Comparison of ENCODE assay signal across 8 cellular contexts in the genomic region with DNA sequence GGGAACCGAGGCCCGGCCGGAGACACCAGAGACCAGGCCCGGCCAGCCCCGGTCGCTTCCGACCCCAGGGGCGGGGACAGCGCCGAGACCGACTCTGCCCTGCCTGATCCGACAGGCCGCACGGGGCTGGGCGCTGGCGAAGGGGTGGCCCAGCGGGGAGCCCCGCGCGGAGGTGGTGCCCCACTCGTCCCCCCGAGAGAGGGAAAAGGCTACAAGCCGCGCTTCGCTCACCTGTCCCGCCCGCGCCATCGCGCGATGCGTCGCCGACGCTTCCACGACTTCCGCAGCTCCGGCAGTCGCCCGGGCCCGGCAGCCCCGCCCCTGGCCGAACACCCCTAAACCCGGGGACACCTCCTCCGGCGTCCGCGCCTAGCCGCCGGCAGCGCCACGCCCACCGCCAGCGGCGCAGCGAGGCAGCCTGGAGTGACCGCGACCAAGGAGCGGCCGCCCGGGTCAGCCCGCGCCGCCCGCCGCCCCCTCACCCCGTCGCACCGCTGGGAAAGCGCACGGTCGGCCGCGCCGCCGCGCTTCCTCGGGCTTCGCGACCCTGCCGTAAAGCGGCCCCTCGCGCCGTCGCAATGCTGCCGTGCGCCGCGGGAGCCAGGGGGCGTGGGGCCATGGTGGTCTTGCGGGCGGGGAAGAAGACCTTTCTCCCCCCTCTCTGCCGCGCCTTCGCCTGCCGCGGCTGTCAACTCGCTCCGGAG. TPM values are rescaled to one million over a fixed set of nuclear protein-coding genes. Genes with fewer than 3 reads are reported as not detected.
DNase-seq lines count a peak whose midpoint lies in the region; ATAC-seq, FAIRE-seq and TF ChIP-seq lines count a peak whose summit lies in the region.

A gene with protein sequence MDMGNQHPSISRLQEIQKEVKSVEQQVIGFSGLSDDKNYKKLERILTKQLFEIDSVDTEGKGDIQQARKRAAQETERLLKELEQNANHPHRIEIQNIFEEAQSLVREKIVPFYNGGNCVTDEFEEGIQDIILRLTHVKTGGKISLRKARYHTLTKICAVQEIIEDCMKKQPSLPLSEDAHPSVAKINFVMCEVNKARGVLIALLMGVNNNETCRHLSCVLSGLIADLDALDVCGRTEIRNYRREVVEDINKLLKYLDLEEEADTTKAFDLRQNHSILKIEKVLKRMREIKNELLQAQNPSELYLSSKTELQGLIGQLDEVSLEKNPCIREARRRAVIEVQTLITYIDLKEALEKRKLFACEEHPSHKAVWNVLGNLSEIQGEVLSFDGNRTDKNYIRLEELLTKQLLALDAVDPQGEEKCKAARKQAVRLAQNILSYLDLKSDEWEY (minus strand): TSS at position 273 of the 704 bp plus-strand sequence. CDS start 1,493 bp downstream, outside the sequence.
A gene with protein sequence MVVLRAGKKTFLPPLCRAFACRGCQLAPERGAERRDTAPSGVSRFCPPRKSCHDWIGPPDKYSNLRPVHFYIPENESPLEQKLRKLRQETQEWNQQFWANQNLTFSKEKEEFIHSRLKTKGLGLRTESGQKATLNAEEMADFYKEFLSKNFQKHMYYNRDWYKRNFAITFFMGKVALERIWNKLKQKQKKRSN (plus strand): TSS at position 576 of the 704 bp plus-strand sequence. CDS start 42 bp downstream, at position 618.

- peaks cover 10% of the 10 kb centered on the region for H3K36me3 Mint-ChIP-seq in progenitor cell of endocrine pancreas (ENCODE audit: insufficient read depth)

- TF ChIP-seq POLR2A in GM12891 (IDR thresholded peaks at IDR 0.05; ENCODE audit: low read depth, low read length) (peak; percentile 69), adrenal gland (IDR thresholded peaks at IDR 0.05) (peak; percentile 60 to 70), upper lobe of left lung (IDR thresholded peaks at IDR 0.05) (peak in 3 of 4 donors; percentile 29 to 91 (median 88))

- H3K36me3 ChIP-seq in adrenal gland (replicated peaks in 1 of 2): peaks cover 0 to 23% of the 10 kb centered on the region in 2 donors
- peaks cover 0 to 45% (median 17%) of the 10 kb centered on the region in 9 donors for H3K36me3 ChIP-seq in heart right ventricle
- peaks cover 8 to 34% (median 16%) of the 10 kb centered on the region in 4 donors for H3K36me3 ChIP-seq in upper lobe of left lung

- H3K4me3 ChIP-seq in adrenal gland (peak within 1 kb of the TSS; percentile 30 to 91 (median 87)), heart right ventricle (peak within 1 kb of the TSS; percentile 92 to 100 (median 99)), upper lobe of left lung (peak within 1 kb of the TSS; percentile 84 to 99 (median 98))

- ATAC-seq in HG02610 (IDR thresholded peaks at IDR 0.05; ENCODE audit: unreplicated experiment) (peak; percentile 66), heart right ventricle (peak; percentile 74 to 91 (median 82)), upper lobe of left lung (ENCODE audit: low FRiP score in 2 of 2) (peak; percentile 90 to 93)

- DNase-seq in GM12891 (ENCODE audit: insufficient read length, low spot score) (peak; percentile 95), NCI-H1105 (lab: John Stamatoyannopoulos, UW) (peak; percentile 95), adrenal gland (peak; percentile 78 to 85 (median 82)), heart right ventricle (peak; percentile 86 to 87), progenitor cell of endocrine pancreas (ENCODE audit: low spot score, unreplicated experiment) (peak; percentile 86), upper lobe of left lung (peak; percentile 88 to 98)

- FAIRE-seq in GM12891 (lab: Jason Lieb, UNC): peak; percentile 96

- no peaks in the 10 kb centered on the region for H3K9me3 Mint-ChIP-seq in progenitor cell of endocrine pancreas (ENCODE audit: low read depth)

- H3K27ac Mint-ChIP-seq in progenitor cell of endocrine pancreas: peak within 1 kb of the TSS; percentile 94

- TF ChIP-seq CTCF in adrenal gland (IDR thresholded peaks at IDR 0.05): peak in 1 of 6 experiments; percentile 32
- TF ChIP-seq CTCF in heart right ventricle (IDR thresholded peaks at IDR 0.05): peak in 3 of 9 donors; percentile 24 to 37 (median 30)
- TF ChIP-seq CTCF in progenitor cell of endocrine pancreas (IDR thresholded peaks at IDR 0.05; ENCODE audit: unreplicated experiment): no peak
- peak in 3 of 6 experiments; percentile 36 to 48 (median 44) for TF ChIP-seq CTCF in upper lobe of left lung (IDR thresholded peaks at IDR 0.05)

- TF ChIP-seq EP300 in upper lobe of left lung (IDR thresholded peaks at IDR 0.05): no peak

- no peaks in the 10 kb centered on the region for H3K27me3 Mint-ChIP-seq in progenitor cell of endocrine pancreas

- H3K4me1 ChIP-seq in adrenal gland (replicated peaks in 1 of 2): peaks cover 18 to 51% of the 10 kb centered on the region in 2 donors
- H3K4me1 ChIP-seq in heart right ventricle: peaks cover 10 to 83% (median 59%) of the 10 kb centered on the region in 9 donors
- H3K4me1 ChIP-seq in upper lobe of left lung: peaks cover 44 to 63% (median 55%) of the 10 kb centered on the region in 4 donors

- H3K27ac ChIP-seq in adrenal gland (peak within 1 kb of the TSS; percentile 37 to 97 (median 94)), heart right ventricle (peak within 1 kb of the TSS; percentile 92 to 100 (median 98)), upper lobe of left lung (peak within 1 kb of the TSS; percentile 91 to 99 (median 98))

- H3K4me1 Mint-ChIP-seq in progenitor cell of endocrine pancreas (ENCODE audit: low read depth): peaks cover 24% of the 10 kb centered on the region

- intact Hi-C loops in T-helper 1 cell treated with Interleukin-12 subunit alpha and Interleukin-12 subunit beta and Interleukin-4 antibody, amounts not matched to agents 30 ng/mL and 1 ng/mL, for 36 hours (cut with micrococcal nuclease): loop anchor here (1.0 to 5.0 kb wide), 7 partner anchors 33 to 1615 kb away; a partner anchor contains a TSS
- intact Hi-C loops in adrenal gland (cut with DNase I) (no loop called here), heart right ventricle (cut with DNase I) (loop anchor here in 3 of 10 donors (10.0 kb wide), 3 partner anchors 122 to 412 kb away; no protein-coding TSS in a partner anchor)

- H3K27me3 ChIP-seq in adrenal gland (no peaks in the 10 kb centered on the region), heart right ventricle (no peaks in the 10 kb centered on the region), upper lobe of left lung (no peaks in the 10 kb centered on the region)

- H3K4me3 Mint-ChIP-seq in progenitor cell of endocrine pancreas (ENCODE audit: low read depth): peak within 1 kb of the TSS; percentile 93

- H3K9me3 ChIP-seq in adrenal gland (replicated peaks in 1 of 3) (no peaks in the 10 kb centered on the region), heart right ventricle (no peaks in the 10 kb centered on the region), upper lobe of left lung (no peaks in the 10 kb centered on the region)

- WGBS in adrenal gland, 4 donors: 0% methylated on average over 59 to 100 of the region's 100 CpGs; no CpG with 5 or more reads in 2 of the 4 donors
- 0 to 1% methylated on average over 78 to 99 of the region's 100 CpGs for WGBS in heart right ventricle, 2 donors
- WGBS in upper lobe of left lung, 2 donors: 0 to 3% methylated on average over 14 to 17 of the region's 100 CpGs

TF ChIP-seq in GM12891, 5 proteins besides CTCF, POLR2A, EP300 and RAD21:
- TF ChIP-seq POLR2AphosphoS5 (IDR thresholded peaks at IDR 0.05; ENCODE audit: low read depth, low read length) (peak; percentile 60; the same call in 1 of the 2 replicates), TAF1 (IDR thresholded peaks at IDR 0.05; ENCODE audit: low read depth, low read length) (peak; percentile 63), PAX5 (IDR thresholded peaks at IDR 0.05; ENCODE audit: insufficient read depth, low read length, severe bottlenecking) (peak; percentile 98), SPI1 (IDR thresholded peaks at IDR 0.05; ENCODE audit: low read depth, low read length) (peak; percentile 48), POU2F2 (IDR thresholded peaks at IDR 0.05; ENCODE audit: low read depth, low read length) (no peak)

RNA-seq across cellular contexts. Expression of the first gene that starts in this region (rescaled TPM):
- 9.3 TPM for polyA plus RNA-seq in GM12891 (2012; ENCODE audit: low read depth, missing spikeins)
- 28.6 and 29.0 TPM in 2 replicates for total RNA-seq in T-helper 1 cell treated with Interleukin-12 subunit alpha and Interleukin-12 subunit beta and Interleukin-4 antibody, amounts not matched to agents 30 ng/mL and 1 ng/mL, for 36 hours
- total RNA-seq in adrenal gland (10 to 100 TPM; 17.8 to 33.5 (median 25.7) TPM), heart right ventricle (10 to 100 TPM; 14.0 to 19.7 (median 16.8) TPM), progenitor cell of endocrine pancreas (23.5 and 24.7 TPM in 2 replicates), upper lobe of left lung (10 to 100 TPM; 12.6 to 36.9 (median 27.1) TPM)
- polyA plus RNA-seq in adrenal gland (10 to 100 TPM in 1 of 3 donors, 1 to 10 TPM in 2; 5.2 to 28.4 (median 5.6) TPM), heart right ventricle (1 to 10 TPM; 5.0 to 9.9 TPM)

RNA-seq across cellular contexts. Expression of the second gene that starts in this region (rescaled TPM):
- 50.7 TPM for polyA plus RNA-seq in GM12891 (2012; ENCODE audit: low read depth, missing spikeins)
- total RNA-seq in T-helper 1 cell treated with Interleukin-12 subunit alpha and Interleukin-12 subunit beta and Interleukin-4 antibody, amounts not matched to agents 30 ng/mL and 1 ng/mL, for 36 hours: 25.0 and 26.3 TPM in 2 replicates
- 10 to 100 TPM in 7 of 8 donors, 1 to 10 TPM in 1; 4.9 to 39.2 (median 29.7) TPM for total RNA-seq in adrenal gland
- polyA plus RNA-seq in adrenal gland: 10 to 100 TPM; 29.7 to 59.6 (median 58.8) TPM
- 10 to 100 TPM; 33.3 to 53.9 (median 40.3) TPM for total RNA-seq in heart right ventricle
- polyA plus RNA-seq in heart right ventricle: 100 to 1,000 TPM in 1 of 2 donors, 10 to 100 TPM in 1; 51.6 to 141 TPM
- 45.1 and 46.3 TPM in 2 replicates for total RNA-seq in progenitor cell of endocrine pancreas
- 10 to 100 TPM; 12.6 to 38.3 (median 28.6) TPM for total RNA-seq in upper lobe of left lung

Comparison
In these comparisons a context has a peak if more than half of its experiments do, and no peak if none do; other contexts are left out.
1. Peak in every context shown above with its lines: DNase-seq, ATAC-seq, H3K4me3 ChIP-seq and H3K27ac ChIP-seq.